1 cellular context compared by ENCODE assay signal in the genomic region with DNA sequence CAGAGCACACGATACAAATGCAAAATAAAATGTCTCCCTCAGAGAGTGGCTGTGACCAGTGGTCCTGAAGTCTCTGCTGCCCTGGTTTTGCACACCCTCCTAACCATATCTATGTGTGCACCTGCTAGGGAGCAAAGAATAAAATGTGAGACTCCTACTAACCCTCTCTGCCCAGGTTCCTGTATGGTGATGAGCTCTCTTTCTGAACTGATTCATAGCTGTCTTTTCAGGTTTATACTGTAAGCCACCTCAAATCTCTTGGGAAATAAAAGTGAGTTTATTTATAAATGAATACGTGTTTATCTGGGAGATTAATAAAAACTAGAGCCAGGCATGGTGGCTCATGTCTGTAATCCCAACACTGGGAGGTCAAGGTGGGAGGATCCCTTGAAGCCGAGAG.
TF ChIP-seq lines count a peak whose summit lies in the region.

No MANE protein-coding gene starts in this region.

TF ChIP-seq in GM12878, 131 proteins besides CTCF, POLR2A, EP300 and RAD21:
- TF ChIP-seq, protein P1, sequence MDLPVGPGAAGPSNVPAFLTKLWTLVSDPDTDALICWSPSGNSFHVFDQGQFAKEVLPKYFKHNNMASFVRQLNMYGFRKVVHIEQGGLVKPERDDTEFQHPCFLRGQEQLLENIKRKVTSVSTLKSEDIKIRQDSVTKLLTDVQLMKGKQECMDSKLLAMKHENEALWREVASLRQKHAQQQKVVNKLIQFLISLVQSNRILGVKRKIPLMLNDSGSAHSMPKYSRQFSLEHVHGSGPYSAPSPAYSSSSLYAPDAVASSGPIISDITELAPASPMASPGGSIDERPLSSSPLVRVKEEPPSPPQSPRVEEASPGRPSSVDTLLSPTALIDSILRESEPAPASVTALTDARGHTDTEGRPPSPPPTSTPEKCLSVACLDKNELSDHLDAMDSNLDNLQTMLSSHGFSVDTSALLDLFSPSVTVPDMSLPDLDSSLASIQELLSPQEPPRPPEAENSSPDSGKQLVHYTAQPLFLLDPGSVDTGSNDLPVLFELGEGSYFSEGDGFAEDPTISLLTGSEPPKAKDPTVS (IDR thresholded peaks at IDR 0.05; ENCODE audit: low read depth, low read length) = no peak
- TF ChIP-seq MEF2B (IDR thresholded peaks at IDR 0.05; ENCODE audit: partially characterized antibody, poor library complexity, severe bottlenecking) (peak; percentile 78), ETV6 (conservative IDR thresholded peaks at IDR 0.05 in 1 of 2, IDR thresholded peaks at IDR 0.05 in 1 of 2; ENCODE audit: borderline replicate concordance in 1 of 2, low read depth in 1 of 2) (peak in 1 of 2 experiments; percentile 64; a peak in 2 of 4 replicates), MEF2A (IDR thresholded peaks at IDR 0.05; ENCODE audit: insufficient read depth, low read depth, low read length) (0 out of 2 replicates have a peak, but pooled peaks have one; percentile 48), EED (IDR thresholded peaks at IDR 0.05; ENCODE audit: low read depth) (peak; percentile 72; the same call in 1 of the 2 replicates), TCF7 (IDR thresholded peaks at IDR 0.05; ENCODE audit: borderline replicate concordance) (0 out of 2 replicates have a peak, but pooled peaks have one; percentile 25), NFIC (IDR thresholded peaks at IDR 0.05; ENCODE audit: low read depth, low read length) (peak; percentile 64; the same call in 1 of the 2 replicates), SRF (IDR thresholded peaks at IDR 0.05; ENCODE audit: low read depth in 2 of 2, low read length in 2 of 2) (no peak), JUNB (IDR thresholded peaks at IDR 0.05) (peak; percentile 88), SREBF2 (IDR thresholded peaks at IDR 0.05; ENCODE audit: low read length) (no peak), BCL11A (IDR thresholded peaks at IDR 0.05; ENCODE audit: low read depth, low read length) (no peak), GABPA (IDR thresholded peaks at IDR 0.05; ENCODE audit: low read depth) (0 out of 2 replicates have a peak, but pooled peaks have one; percentile 7), RUNX3 (IDR thresholded peaks at IDR 0.05; ENCODE audit: low read length) (peak; percentile 74), IKZF2 (IDR thresholded peaks at IDR 0.05) (peak; percentile 23 to 29; a peak in 2 of 4 replicates)
- TF ChIP-seq, protein P2, sequence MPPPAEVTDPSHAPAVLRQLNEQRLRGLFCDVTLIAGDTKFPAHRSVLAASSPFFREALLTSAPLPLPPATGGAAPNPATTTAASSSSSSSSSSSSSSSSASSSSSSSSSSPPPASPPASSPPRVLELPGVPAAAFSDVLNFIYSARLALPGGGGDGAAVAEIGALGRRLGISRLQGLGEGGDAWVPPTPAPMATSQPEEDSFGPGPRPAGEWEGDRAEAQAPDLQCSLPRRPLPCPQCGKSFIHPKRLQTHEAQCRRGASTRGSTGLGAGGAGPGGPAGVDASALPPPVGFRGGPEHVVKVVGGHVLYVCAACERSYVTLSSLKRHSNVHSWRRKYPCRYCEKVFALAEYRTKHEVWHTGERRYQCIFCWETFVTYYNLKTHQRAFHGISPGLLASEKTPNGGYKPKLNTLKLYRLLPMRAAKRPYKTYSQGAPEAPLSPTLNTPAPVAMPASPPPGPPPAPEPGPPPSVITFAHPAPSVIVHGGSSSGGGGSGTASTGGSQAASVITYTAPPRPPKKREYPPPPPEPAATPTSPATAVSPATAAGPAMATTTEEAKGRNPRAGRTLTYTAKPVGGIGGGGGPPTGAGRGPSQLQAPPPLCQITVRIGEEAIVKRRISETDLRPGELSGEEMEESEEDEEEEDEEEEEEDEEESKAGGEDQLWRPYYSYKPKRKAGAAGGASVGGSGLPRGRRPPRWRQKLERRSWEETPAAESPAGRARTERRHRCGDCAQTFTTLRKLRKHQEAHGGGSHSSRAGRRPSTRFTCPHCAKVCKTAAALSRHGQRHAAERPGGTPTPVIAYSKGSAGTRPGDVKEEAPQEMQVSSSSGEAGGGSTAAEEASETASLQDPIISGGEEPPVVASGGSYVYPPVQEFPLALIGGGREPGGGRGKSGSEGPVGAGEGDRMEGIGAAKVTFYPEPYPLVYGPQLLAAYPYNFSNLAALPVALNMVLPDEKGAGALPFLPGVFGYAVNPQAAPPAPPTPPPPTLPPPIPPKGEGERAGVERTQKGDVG (CRISPR knock-in tag; IDR thresholded peaks at IDR 0.05) = no peak
- TF ChIP-seq, protein P3, sequence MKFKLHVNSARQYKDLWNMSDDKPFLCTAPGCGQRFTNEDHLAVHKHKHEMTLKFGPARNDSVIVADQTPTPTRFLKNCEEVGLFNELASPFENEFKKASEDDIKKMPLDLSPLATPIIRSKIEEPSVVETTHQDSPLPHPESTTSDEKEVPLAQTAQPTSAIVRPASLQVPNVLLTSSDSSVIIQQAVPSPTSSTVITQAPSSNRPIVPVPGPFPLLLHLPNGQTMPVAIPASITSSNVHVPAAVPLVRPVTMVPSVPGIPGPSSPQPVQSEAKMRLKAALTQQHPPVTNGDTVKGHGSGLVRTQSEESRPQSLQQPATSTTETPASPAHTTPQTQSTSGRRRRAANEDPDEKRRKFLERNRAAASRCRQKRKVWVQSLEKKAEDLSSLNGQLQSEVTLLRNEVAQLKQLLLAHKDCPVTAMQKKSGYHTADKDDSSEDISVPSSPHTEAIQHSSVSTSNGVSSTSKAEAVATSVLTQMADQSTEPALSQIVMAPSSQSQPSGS (IDR thresholded peaks at IDR 0.05; ENCODE audit: low read length) = 0 out of 2 replicates have a peak, but pooled peaks have one; percentile 32
